In genomic region chr7:134432296-134433152, GRCh38 we compare ENCODE assay signal across 8 cellular contexts.
DNase-seq lines count a peak whose midpoint lies in the region; ATAC-seq and TF ChIP-seq lines count a peak whose summit lies in the region.

No MANE protein-coding gene starts in this region.

- peak; percentile 96 for ATAC-seq in HG02981 (IDR thresholded peaks at IDR 0.05; ENCODE audit: unreplicated experiment)

- TF ChIP-seq CTCF in brain microvascular endothelial cell (IDR thresholded peaks at IDR 0.05; ENCODE audit: low read depth, low read length, missing control alignments): peak; percentile 68

- peak overlapping the region; percentile 13 for H3K27ac ChIP-seq in brain microvascular endothelial cell

- no peaks in the 10 kb centered on the region for H3K27me3 ChIP-seq in brain microvascular endothelial cell (replicated peaks)

- no peaks in the 10 kb centered on the region for H3K36me3 ChIP-seq in brain microvascular endothelial cell (replicated peaks)

- DNase-seq in NK-92 treated with Interleukin-12 subunit alpha and Interleukin-12 subunit beta, amount 100 ng/mL, for 24 hours (lab: John Stamatoyannopoulos, UW): peak; percentile 30
- DNase-seq in NK-92 (lab: John Stamatoyannopoulos, UW; ENCODE audit: unreplicated experiment) (no peak), NCI-H2029 (lab: John Stamatoyannopoulos, UW) (peak; percentile 64), UCSD-AML1 (lab: John Stamatoyannopoulos, UW; ENCODE audit: unreplicated experiment) (peak; percentile 67), brain microvascular endothelial cell (peak; percentile 89), skeletal muscle cell (ENCODE audit: low read depth) (peak; percentile 80)

- in situ Hi-C loops in brain microvascular endothelial cell (cut with HindIII; ENCODE audit: low pct_ligation_motif_present, low sequenced_read_pairs): loop anchor here (5.0 kb wide), 1 partner anchor 80 kb away; no protein-coding TSS in a partner anchor

- H3K4me3 ChIP-seq in brain microvascular endothelial cell (ENCODE audit: low read depth, low read length): peak overlapping the region; percentile 51
- H3K4me3 ChIP-seq in iPS-11a (ENCODE audit: low read depth, low read length): peak overlapping the region; percentile 46
- H3K4me3 ChIP-seq in skeletal muscle cell (ENCODE audit: low read depth, low read length): peak overlapping the region; percentile 43
